ENCODE assay signal across 8 cellular contexts in the genomic region with DNA sequence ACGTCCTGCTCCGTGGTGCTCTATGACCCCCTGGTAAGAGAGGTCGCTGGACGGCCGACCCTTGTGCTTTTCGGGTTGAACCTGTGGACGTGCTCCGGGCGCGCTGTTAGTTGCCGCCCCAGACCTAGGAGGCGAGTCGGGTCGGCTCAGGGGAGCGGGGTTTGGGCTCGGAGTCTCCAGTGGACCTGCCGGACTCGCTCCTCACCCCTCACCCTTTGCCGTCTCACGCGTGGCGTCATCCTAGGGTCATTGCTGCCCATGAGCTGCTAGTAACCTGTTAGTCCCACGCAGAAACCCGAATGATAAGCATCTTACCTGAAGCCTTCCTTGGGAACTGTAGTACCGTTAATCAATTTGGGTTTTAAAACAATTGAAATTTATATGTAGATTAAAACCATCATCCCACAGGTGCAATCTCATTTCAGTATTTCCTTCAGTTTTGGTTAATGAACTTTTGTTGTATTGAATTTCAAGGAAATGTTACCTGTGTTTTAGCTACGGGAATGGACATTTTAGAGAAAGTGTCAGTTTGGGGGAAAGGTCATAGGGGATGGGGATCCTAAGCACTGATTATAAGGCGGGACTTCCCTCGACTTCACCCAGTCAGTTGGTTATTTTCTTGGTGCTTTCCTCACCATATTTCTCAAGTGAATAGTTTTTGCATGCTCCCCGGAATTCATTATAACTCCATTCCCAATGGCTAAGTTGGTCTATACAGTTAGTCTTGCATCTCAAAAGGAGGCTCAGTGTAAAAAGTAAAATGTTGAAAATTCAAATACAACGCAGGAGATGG. TPM values are rescaled to one million over a fixed set of nuclear protein-coding genes. Genes with fewer than 3 reads are reported as not detected.
DNase-seq lines count a peak whose midpoint lies in the region; ATAC-seq and TF ChIP-seq lines count a peak whose summit lies in the region.

No MANE protein-coding gene starts in this region.

- no peaks in the 10 kb centered on the region for H3K27me3 ChIP-seq in foreskin keratinocyte

- H3K4me1 ChIP-seq in foreskin keratinocyte: peaks cover 5% of the 10 kb centered on the region

- H3K27me3 Mint-ChIP-seq in T-helper 2 cell treated with Interferon-gamma antibody and Interleukin-4, amounts not matched to agents 5 μg/mL and 100 μg/mL, for 36 hours (ENCODE audit: low read depth): no peaks in the 10 kb centered on the region
- H3K27me3 Mint-ChIP-seq in progenitor cell of endocrine pancreas: no peaks in the 10 kb centered on the region

- H3K27ac ChIP-seq in 22Rv1 (peak overlapping the region; percentile 96), foreskin keratinocyte (peak overlapping the region; percentile 96)

- H3K36me3 Mint-ChIP-seq in T-helper 2 cell treated with Interferon-gamma antibody and Interleukin-4, amounts not matched to agents 5 μg/mL and 100 μg/mL, for 36 hours (ENCODE audit: low read depth): peaks cover 11% of the 10 kb centered on the region
- H3K36me3 Mint-ChIP-seq in progenitor cell of endocrine pancreas (ENCODE audit: insufficient read depth): peaks cover 2% of the 10 kb centered on the region

- ATAC-seq in GM18517 (IDR thresholded peaks at IDR 0.05; ENCODE audit: unreplicated experiment) (peak; percentile 22), HG03025 (IDR thresholded peaks at IDR 0.05; ENCODE audit: low FRiP score, unreplicated experiment) (peak; percentile 20), foreskin keratinocyte (peak; percentile 6)

- H3K4me1 Mint-ChIP-seq in T-helper 2 cell treated with Interferon-gamma antibody and Interleukin-4, amounts not matched to agents 5 μg/mL and 100 μg/mL, for 36 hours (ENCODE audit: low read depth): peaks cover 43% of the 10 kb centered on the region
- peaks cover 20% of the 10 kb centered on the region for H3K4me1 Mint-ChIP-seq in progenitor cell of endocrine pancreas (ENCODE audit: low read depth)

- H3K27ac Mint-ChIP-seq in T-helper 2 cell treated with Interferon-gamma antibody and Interleukin-4, amounts not matched to agents 5 μg/mL and 100 μg/mL, for 36 hours: peak overlapping the region; percentile 95
- peak overlapping the region; percentile 99 for H3K27ac Mint-ChIP-seq in progenitor cell of endocrine pancreas

- H3K4me3 Mint-ChIP-seq in T-helper 2 cell treated with Interferon-gamma antibody and Interleukin-4, amounts not matched to agents 5 μg/mL and 100 μg/mL, for 36 hours: peak overlapping the region; percentile 95
- peak overlapping the region; percentile 97 for H3K4me3 Mint-ChIP-seq in progenitor cell of endocrine pancreas (ENCODE audit: low read depth)

- no peaks in the 10 kb centered on the region for H3K9me3 Mint-ChIP-seq in T-helper 2 cell treated with Interferon-gamma antibody and Interleukin-4, amounts not matched to agents 5 μg/mL and 100 μg/mL, for 36 hours
- no peaks in the 10 kb centered on the region for H3K9me3 Mint-ChIP-seq in progenitor cell of endocrine pancreas (ENCODE audit: low read depth)

- DNase-seq in T-helper 2 cell treated with Interferon-gamma antibody and Interleukin-4, amounts not matched to agents 5 μg/mL and 100 μg/mL, for 36 hours (ENCODE audit: low spot score): no peak
- DNase-seq in foreskin keratinocyte (no peak), progenitor cell of endocrine pancreas (ENCODE audit: low spot score, unreplicated experiment) (no peak), D341Med (ENCODE audit: low spot score) (no peak), LoVo (ENCODE audit: low spot score) (no peak)

- TF ChIP-seq CTCF in 22Rv1 (IDR thresholded peaks at IDR 0.05) (no peak), foreskin keratinocyte (conservative IDR thresholded peaks at IDR 0.05) (no peak), progenitor cell of endocrine pancreas (IDR thresholded peaks at IDR 0.05; ENCODE audit: unreplicated experiment) (no peak)

RNA-seq across cellular contexts. Expression of a gene that starts 0.5 kb away (rescaled TPM):
- total RNA-seq in foreskin keratinocyte (51.2 and 54.2 TPM in 2 replicates), progenitor cell of endocrine pancreas (111 TPM in 2 replicates)
- 35.7 and 36.7 TPM in 2 replicates for polyA plus RNA-seq in foreskin keratinocyte

RNA-seq across cellular contexts. Expression of a gene that starts 1.1 kb away (rescaled TPM):
- 81.4 and 83.3 TPM in 2 replicates for total RNA-seq in foreskin keratinocyte
- polyA plus RNA-seq in foreskin keratinocyte: 22.1 and 27.4 TPM in 2 replicates
- 78.1 and 80.1 TPM in 2 replicates for total RNA-seq in progenitor cell of endocrine pancreas

RNA-seq across cellular contexts. Expression of a gene that starts 57.1 kb away (rescaled TPM):
- total RNA-seq in foreskin keratinocyte (1.6 and 5.0 TPM in 2 replicates), progenitor cell of endocrine pancreas (2.0 and 3.0 TPM in 2 replicates)
- 1.4 and 4.3 TPM in 2 replicates for polyA plus RNA-seq in foreskin keratinocyte
